In the genomic region with DNA sequence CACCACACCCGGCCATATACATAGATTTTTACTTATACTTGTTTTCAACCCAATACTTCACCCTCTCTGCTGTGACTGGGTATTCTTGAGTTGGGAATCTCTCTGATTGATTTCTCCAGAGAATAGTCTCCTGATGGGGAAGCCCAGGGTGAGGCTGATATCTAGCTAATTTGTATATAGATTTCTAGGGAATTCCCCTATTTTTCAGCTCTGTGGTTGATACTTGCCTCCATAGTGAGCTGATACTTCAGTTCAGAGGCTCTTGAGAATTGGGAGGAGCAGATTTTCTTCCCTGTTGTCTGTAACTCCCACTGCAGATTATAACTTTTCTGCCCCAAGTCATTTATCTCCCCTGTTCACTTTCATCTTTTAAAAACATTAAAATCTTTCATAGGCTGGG, we compare ENCODE assay signal across 18 cellular contexts. TPM values are rescaled to one million over a fixed set of nuclear protein-coding genes. Genes with fewer than 3 reads are reported as not detected.
DNase-seq lines count a peak whose midpoint lies in the region; ATAC-seq and TF ChIP-seq lines count a peak whose summit lies in the region.
"Had no signal": no experiment of that assay in that cellular context is flagged by ENCODE, and none has a peak within 500 bp of the region (broad histone marks: within the 10 kb centered on the region; RNA-seq: fewer than 3 reads in every experiment).

No MANE protein-coding gene starts in this region.

- no peaks in the 10 kb centered on the region for H3K79me2 ChIP-seq in osteoblast (ENCODE audit: insufficient read depth, low read length)

- DNase-seq in activated CD8-positive, alpha-beta T cell treated with anti-CD3 and anti-CD28 coated beads for 36 hours: no peak
- DNase-seq in activated CD8-positive, alpha-beta T cell treated with anti-CD3 and anti-CD28 coated beads, Interleukin-2, amount 10 ng/mL, durations not matched to agents 7 days and 5 days: no peak
- DNase-seq in activated B cell treated with CpG ODN at 0.5 μM for 24 hours: no peak
- no peak for DNase-seq in gastrocnemius medialis
- DNase-seq in NCI-H1105 (lab: John Stamatoyannopoulos, UW): no peak
- DNase-seq in D341Med (ENCODE audit: low spot score): no peak
- no peak for DNase-seq in osteoblast (ENCODE audit: insufficient read length, low spot score, missing footprints)
- DNase-seq: 8988T; CD4-positive, alpha-beta memory T cell; DMS79 treated with DMSO at 0.1 percent for 48 hours; GF-D8; GOT3; H7; HFFc6 had no signal

- no peak for TF ChIP-seq CTCF in activated CD8-positive, alpha-beta T cell treated with anti-CD3 and anti-CD28 coated beads for 36 hours (IDR thresholded peaks at IDR 0.05)
- TF ChIP-seq CTCF in activated B cell treated with CpG ODN at 0.5 μM for 24 hours (IDR thresholded peaks at IDR 0.05): no peak
- TF ChIP-seq CTCF in gastrocnemius medialis (IDR thresholded peaks at IDR 0.05 in 4 of 5, conservative IDR thresholded peaks at IDR 0.05 in 1 of 5): no peak
- no peak for TF ChIP-seq CTCF in osteoblast (IDR thresholded peaks at IDR 0.05; ENCODE audit: extremely low read depth, low read depth, low read length)

- POLR2A ChIA-PET in activated CD8-positive, alpha-beta T cell treated with anti-CD3 and anti-CD28 coated beads for 36 hours (lab: Charles Lee): no interaction called here
- POLR2A ChIA-PET in activated CD8-positive, alpha-beta T cell treated with anti-CD3 and anti-CD28 coated beads, Interleukin-2, amount 10 ng/mL, durations not matched to agents 7 days and 5 days (lab: Charles Lee): no interaction called here
- POLR2A ChIA-PET in activated B cell treated with CpG ODN at 0.5 μM for 24 hours (lab: Charles Lee): interaction anchor here (1.1 kb wide), 1 partner anchor 56 kb away, joined by 4 read pairs; no protein-coding TSS in a partner anchor

- no peaks in the 10 kb centered on the region for H4K20me1 ChIP-seq in osteoblast (ENCODE audit: insufficient read depth, low read length)
- H4K20me1 ChIP-seq: BLaER1 had no signal

- TF ChIP-seq POLR2A in gastrocnemius medialis (IDR thresholded peaks at IDR 0.05): no peak

- H3K36me3 ChIP-seq in gastrocnemius medialis (peaks cover 0 to 56% of the 10 kb centered on the region in 2 donors), osteoblast (ENCODE audit: insufficient read depth, low read length) (peaks cover 45% of the 10 kb centered on the region)

- H3K27me3 ChIP-seq in gastrocnemius medialis (no peaks in the 10 kb centered on the region), osteoblast (ENCODE audit: insufficient read depth, low read length) (no peaks in the 10 kb centered on the region)
- H3K27me3 ChIP-seq: BLaER1 had no signal

- H3K9me3 Mint-ChIP-seq in activated CD8-positive, alpha-beta T cell treated with anti-CD3 and anti-CD28 coated beads for 36 hours: peaks cover 11% of the 10 kb centered on the region
- peaks cover 12% of the 10 kb centered on the region for H3K9me3 Mint-ChIP-seq in activated CD8-positive, alpha-beta T cell treated with anti-CD3 and anti-CD28 coated beads, Interleukin-2, amount 10 ng/mL, durations not matched to agents 7 days and 5 days (ENCODE audit: insufficient read depth)
- peaks cover 7% of the 10 kb centered on the region for H3K9me3 Mint-ChIP-seq in activated B cell treated with CpG ODN at 0.5 μM for 24 hours

- H3K4me3 Mint-ChIP-seq in activated CD8-positive, alpha-beta T cell treated with anti-CD3 and anti-CD28 coated beads for 36 hours: no peak overlapping the region
- H3K4me3 Mint-ChIP-seq in activated CD8-positive, alpha-beta T cell treated with anti-CD3 and anti-CD28 coated beads, Interleukin-2, amount 10 ng/mL, durations not matched to agents 7 days and 5 days: no peak overlapping the region
- H3K4me3 Mint-ChIP-seq in activated B cell treated with CpG ODN at 0.5 μM for 24 hours: peak overlapping the region; percentile 6
- H3K4me3 Mint-ChIP-seq: CD14-positive monocyte; CD4-positive, alpha-beta memory T cell; HFFc6 had no signal

- H3K27ac ChIP-seq in gastrocnemius medialis (peak overlapping the region; percentile 3 to 76 (median 40)), osteoblast (ENCODE audit: low read depth, low read length) (no peak overlapping the region)
- H3K27ac ChIP-seq: BLaER1 had no signal

- no peak overlapping the region for H2AFZ ChIP-seq in osteoblast (ENCODE audit: low read length)

- peak overlapping the region; percentile 3 for H3K27ac Mint-ChIP-seq in activated CD8-positive, alpha-beta T cell treated with anti-CD3 and anti-CD28 coated beads for 36 hours
- H3K27ac Mint-ChIP-seq in activated CD8-positive, alpha-beta T cell treated with anti-CD3 and anti-CD28 coated beads, Interleukin-2, amount 10 ng/mL, durations not matched to agents 7 days and 5 days: no peak overlapping the region
- no peak overlapping the region for H3K27ac Mint-ChIP-seq in activated B cell treated with CpG ODN at 0.5 μM for 24 hours
- H3K27ac Mint-ChIP-seq: HFFc6 had no signal

- H3K27me3 Mint-ChIP-seq in activated CD8-positive, alpha-beta T cell treated with anti-CD3 and anti-CD28 coated beads for 36 hours: no peaks in the 10 kb centered on the region
- H3K27me3 Mint-ChIP-seq in activated CD8-positive, alpha-beta T cell treated with anti-CD3 and anti-CD28 coated beads, Interleukin-2, amount 10 ng/mL, durations not matched to agents 7 days and 5 days (ENCODE audit: low read depth): no peaks in the 10 kb centered on the region
- H3K27me3 Mint-ChIP-seq in activated B cell treated with CpG ODN at 0.5 μM for 24 hours: no peaks in the 10 kb centered on the region
- H3K27me3 Mint-ChIP-seq: CD4-positive, alpha-beta memory T cell had no signal

- peak; percentile 39 for ATAC-seq in activated CD8-positive, alpha-beta T cell treated with anti-CD3 and anti-CD28 coated beads for 36 hours
- no peak for ATAC-seq in activated CD8-positive, alpha-beta T cell treated with anti-CD3 and anti-CD28 coated beads, Interleukin-2, amount 10 ng/mL, durations not matched to agents 7 days and 5 days
- ATAC-seq in activated B cell treated with CpG ODN at 0.5 μM for 24 hours (ENCODE audit: low read depth): peak; percentile 64
- no peak for ATAC-seq in gastrocnemius medialis
- ATAC-seq: HCT116 had no signal

- H3K4me1 ChIP-seq in gastrocnemius medialis (peaks cover 7 to 27% of the 10 kb centered on the region in 2 donors), osteoblast (ENCODE audit: insufficient read depth, low read length) (peaks cover 3% of the 10 kb centered on the region)
- H3K4me1 ChIP-seq: BLaER1 had no signal

- CTCF ChIA-PET in activated CD8-positive, alpha-beta T cell treated with anti-CD3 and anti-CD28 coated beads for 36 hours (lab: Charles Lee): interaction anchor here (1.7 to 6.8 kb wide), 4 partner anchors 10 to 95 kb away, joined by 5 to 41 read pairs (median 16); a partner anchor contains a TSS
- CTCF ChIA-PET in activated CD8-positive, alpha-beta T cell treated with anti-CD3 and anti-CD28 coated beads, Interleukin-2, amount 10 ng/mL, durations not matched to agents 7 days and 5 days (lab: Charles Lee): interaction anchor here (1.8 to 3.0 kb wide), 2 partner anchors 10 to 32 kb away, joined by 6 to 11 read pairs; no protein-coding TSS in a partner anchor
- CTCF ChIA-PET in activated B cell treated with CpG ODN at 0.5 μM for 24 hours (lab: Charles Lee): interaction anchor here (1.0 to 2.8 kb wide), 3 partner anchors 10 to 152 kb away, joined by 3 to 11 read pairs (median 8); no protein-coding TSS in a partner anchor

- H3K4me3 ChIP-seq in gastrocnemius medialis (no peak overlapping the region), osteoblast (ENCODE audit: insufficient read depth, low read length) (no peak overlapping the region)
- H3K4me3 ChIP-seq: BLaER1 had no signal

- H3K4me2 ChIP-seq in osteoblast (ENCODE audit: insufficient read depth, low read length): no peak overlapping the region
- H3K4me2 ChIP-seq: BLaER1 had no signal

- H3K9me3 ChIP-seq in gastrocnemius medialis (no peaks in the 10 kb centered on the region), osteoblast (ENCODE audit: low read depth, low read length) (no peaks in the 10 kb centered on the region)

- H3K4me1 Mint-ChIP-seq in activated CD8-positive, alpha-beta T cell treated with anti-CD3 and anti-CD28 coated beads for 36 hours (ENCODE audit: low read depth): peaks cover 7% of the 10 kb centered on the region
- no peaks in the 10 kb centered on the region for H3K4me1 Mint-ChIP-seq in activated CD8-positive, alpha-beta T cell treated with anti-CD3 and anti-CD28 coated beads, Interleukin-2, amount 10 ng/mL, durations not matched to agents 7 days and 5 days (ENCODE audit: low read depth)
- H3K4me1 Mint-ChIP-seq in activated B cell treated with CpG ODN at 0.5 μM for 24 hours: peaks cover 11% of the 10 kb centered on the region

- H3K36me3 Mint-ChIP-seq in activated CD8-positive, alpha-beta T cell treated with anti-CD3 and anti-CD28 coated beads for 36 hours (ENCODE audit: low read depth): peaks cover 70% of the 10 kb centered on the region
- peaks cover 79% of the 10 kb centered on the region for H3K36me3 Mint-ChIP-seq in activated CD8-positive, alpha-beta T cell treated with anti-CD3 and anti-CD28 coated beads, Interleukin-2, amount 10 ng/mL, durations not matched to agents 7 days and 5 days (ENCODE audit: low read depth)
- H3K36me3 Mint-ChIP-seq in activated B cell treated with CpG ODN at 0.5 μM for 24 hours (ENCODE audit: low read depth): peaks cover 60% of the 10 kb centered on the region

- in situ Hi-C loops in gastrocnemius medialis (cut with MboI; ENCODE audit: low sequenced_read_pairs in 4 of 4): no loop called here

- intact Hi-C loops in activated CD8-positive, alpha-beta T cell treated with anti-CD3 and anti-CD28 coated beads for 36 hours (cut with micrococcal nuclease): no loop called here
- intact Hi-C loops in activated B cell treated with CpG ODN at 0.5 μM for 24 hours (cut with micrococcal nuclease) (no loop called here), gastrocnemius medialis (cut with DNase I; ENCODE audit: low total_unique reads) (no loop called here)

RNA-seq across cellular contexts. Expression of a gene that starts 14.5 kb away (rescaled TPM):
- 100 to 1,000 TPM; 309 to 316 TPM for total RNA-seq in activated CD8-positive, alpha-beta T cell treated with anti-CD3 and anti-CD28 coated beads for 36 hours
- 100 to 1,000 TPM; 795 to 814 TPM for total RNA-seq in activated CD8-positive, alpha-beta T cell treated with anti-CD3 and anti-CD28 coated beads, Interleukin-2, amount 10 ng/mL, durations not matched to agents 7 days and 5 days
- 265 and 285 TPM in 2 replicates for total RNA-seq in activated B cell treated with CpG ODN at 0.5 μM for 24 hours
- total RNA-seq in gastrocnemius medialis: 10 to 100 TPM; 10.3 to 16.9 (median 13.1) TPM
- 29.2 and 30.8 TPM in 2 replicates for total RNA-seq in osteoblast

RNA-seq across cellular contexts. Expression of a gene that starts 31.4 kb away (rescaled TPM):
- total RNA-seq in activated CD8-positive, alpha-beta T cell treated with anti-CD3 and anti-CD28 coated beads for 36 hours: 10 to 100 TPM; 32.8 to 33.7 TPM
- 10 to 100 TPM; 48.7 to 49.1 TPM for total RNA-seq in activated CD8-positive, alpha-beta T cell treated with anti-CD3 and anti-CD28 coated beads, Interleukin-2, amount 10 ng/mL, durations not matched to agents 7 days and 5 days
- total RNA-seq in activated B cell treated with CpG ODN at 0.5 μM for 24 hours (13.8 and 16.4 TPM in 2 replicates), gastrocnemius medialis (10 to 100 TPM; 28.5 to 61.6 (median 41.3) TPM), osteoblast (8.0 and 9.1 TPM in 2 replicates)

RNA-seq across cellular contexts. Expression of a gene that starts 41.0 kb away (rescaled TPM):
- 10 to 100 TPM; 24.9 to 26.0 TPM for total RNA-seq in activated CD8-positive, alpha-beta T cell treated with anti-CD3 and anti-CD28 coated beads for 36 hours
- total RNA-seq in activated CD8-positive, alpha-beta T cell treated with anti-CD3 and anti-CD28 coated beads, Interleukin-2, amount 10 ng/mL, durations not matched to agents 7 days and 5 days: 10 to 100 TPM; 34.4 to 40.9 TPM
- total RNA-seq in activated B cell treated with CpG ODN at 0.5 μM for 24 hours (35.5 and 36.9 TPM in 2 replicates), gastrocnemius medialis (1 to 10 TPM; 2.7 to 3.8 (median 3.4) TPM), osteoblast (5.8 and 6.2 TPM in 2 replicates)

RNA-seq across cellular contexts. Expression of a gene that starts 52.4 kb away (rescaled TPM):
- 100 to 1,000 TPM; 324 to 344 TPM for total RNA-seq in activated CD8-positive, alpha-beta T cell treated with anti-CD3 and anti-CD28 coated beads for 36 hours
- total RNA-seq in activated CD8-positive, alpha-beta T cell treated with anti-CD3 and anti-CD28 coated beads, Interleukin-2, amount 10 ng/mL, durations not matched to agents 7 days and 5 days: 1,000 to 10,000 TPM; 1,112 to 1,180 TPM
- 449 and 499 TPM in 2 replicates for total RNA-seq in activated B cell treated with CpG ODN at 0.5 μM for 24 hours
- 1 to 10 TPM in 2 of 4 donors, not detected in 2; 1.4 to 2.8 TPM for total RNA-seq in gastrocnemius medialis
- total RNA-seq in osteoblast: not detected in 2 replicates
- total RNA-seq: A673, HFFc6 had no signal

Comparison
In these comparisons a context has a peak if more than half of its experiments do, and no peak if none do; other contexts are left out.
1. ATAC-seq: peak in activated CD8-positive, alpha-beta T cell treated with anti-CD3 and anti-CD28 coated beads for 36 hours (single experiment) and activated B cell treated with CpG ODN at 0.5 μM for 24 hours (single experiment); none in activated CD8-positive, alpha-beta T cell treated with anti-CD3 and anti-CD28 coated beads, Interleukin-2, amount 10 ng/mL, durations not matched to agents 7 days and 5 days (single experiment) and gastrocnemius medialis (0 of 2).